Comparison of ENCODE assay signal across 14 cellular contexts in genomic region chr5:72383280-72384205, GRCh38.
DNase-seq lines count a peak whose midpoint lies in the region; ATAC-seq and TF ChIP-seq lines count a peak whose summit lies in the region.
"Had no signal": no experiment of that assay in that cellular context is flagged by ENCODE, and none has a peak within 500 bp of the region (broad histone marks: within the 10 kb centered on the region; RNA-seq: fewer than 3 reads in every experiment).

No MANE protein-coding gene starts in this region.

- H3K27ac ChIP-seq in RWPE2 (ENCODE audit: poor library complexity, severe bottlenecking) (no peak overlapping the region), testis (peak overlapping the region in 1 of 2 donors; percentile 54)
- H3K27ac ChIP-seq: body of pancreas, suprapubic skin had no signal

- intact Hi-C loops in testis (cut with DNase I; ENCODE audit: low total_unique reads) = no loop called here
- intact Hi-C loops in mucosa of descending colon (cut with DNase I, micrococcal nuclease) = no loop called here

- H3K27me3 ChIP-seq in RWPE2 (ENCODE audit: insufficient read depth, poor library complexity, severe bottlenecking) (no peaks in the 10 kb centered on the region), testis (no peaks in the 10 kb centered on the region)
- H3K27me3 ChIP-seq: body of pancreas, suprapubic skin had no signal

- peaks cover 59% of the 10 kb centered on the region for H3K4me1 ChIP-seq in RWPE2 (ENCODE audit: insufficient read depth, poor library complexity, severe bottlenecking)
- peaks cover 7% of the 10 kb centered on the region for H3K4me1 ChIP-seq in testis
- no peaks in the 10 kb centered on the region for H3K4me1 ChIP-seq in mucosa of descending colon (ENCODE audit: low read depth)
- H3K4me1 ChIP-seq: body of pancreas had no signal

- no peaks in the 10 kb centered on the region for H3K36me3 ChIP-seq in RWPE2 (ENCODE audit: low read depth)
- no peaks in the 10 kb centered on the region for H3K36me3 ChIP-seq in testis (ENCODE audit: low read depth, missing control alignments)
- H3K36me3 ChIP-seq in mucosa of descending colon (ENCODE audit: low read depth) = no peaks in the 10 kb centered on the region
- H3K36me3 ChIP-seq: suprapubic skin had no signal

- TF ChIP-seq CTCF in HFF-Myc (IDR thresholded peaks at IDR 0.05; ENCODE audit: low read depth, low read length, missing control alignments) (no peak), RWPE2 (IDR thresholded peaks at IDR 0.05; ENCODE audit: poor library complexity, severe bottlenecking) (no peak), fibroblast of the aortic adventitia (IDR thresholded peaks at IDR 0.05; ENCODE audit: insufficient read depth, low read length) (no peak), testis (IDR thresholded peaks at IDR 0.05) (no peak), mucosa of descending colon (IDR thresholded peaks at IDR 0.05) (no peak)

- peak; percentile 48; the same call in 2 of the 3 replicates for ATAC-seq in RWPE2 (ENCODE audit: low read depth)
- ATAC-seq in HG03432 (IDR thresholded peaks at IDR 0.05; ENCODE audit: unreplicated experiment) = no peak
- ATAC-seq in mucosa of descending colon = no peak
- ATAC-seq: activated T-cell treated with anti-CD3 and anti-CD28 coated beads, Interleukin-2, amount 50 U/mL, for 72 hours; body of pancreas; GM23338 had no signal

- 54 to 62% methylated on average over 9 of the region's 9 CpGs for WGBS in testis, 2 donors

- DNase-seq in HFF-Myc (ENCODE audit: extremely low read depth, low read depth) (peak; percentile 74), RWPE2 (ENCODE audit: low spot score) (no peak), fibroblast of the aortic adventitia (ENCODE audit: low read depth) (peak; percentile 59), testis (peak; percentile 44), OCI-M1 (lab: John Stamatoyannopoulos, UW) (no peak), mucosa of descending colon (no peak)
- DNase-seq: activated T-cell treated with anti-CD3 and anti-CD28 coated beads, Interleukin-2, amount 50 U/mL, for 72 hours; body of pancreas; COR-L47; KBM-7; NCI-H2029 treated with DMSO at 0.1 percent for 48 hours had no signal

- no peaks in the 10 kb centered on the region for H3K9me3 ChIP-seq in RWPE2 (ENCODE audit: severe bottlenecking)
- no peaks in the 10 kb centered on the region for H3K9me3 ChIP-seq in testis
- no peaks in the 10 kb centered on the region for H3K9me3 ChIP-seq in mucosa of descending colon
- H3K9me3 ChIP-seq: body of pancreas, suprapubic skin had no signal

- TF ChIP-seq POLR2A in testis (IDR thresholded peaks at IDR 0.05) = no peak

- H3K4me3 ChIP-seq in HFF-Myc (replicated peaks; ENCODE audit: low read depth, low read length) = no peak overlapping the region
- H3K4me3 ChIP-seq in RWPE2 (ENCODE audit: severe bottlenecking) = no peak overlapping the region
- no peak overlapping the region for H3K4me3 ChIP-seq in fibroblast of the aortic adventitia (ENCODE audit: low read depth, low read length)
- H3K4me3 ChIP-seq in testis = no peak overlapping the region
- no peak overlapping the region for H3K4me3 ChIP-seq in mucosa of descending colon
- H3K4me3 ChIP-seq: body of pancreas, GM23338, suprapubic skin had no signal

Comparison
In these comparisons a context has a peak if more than half of its experiments do, and no peak if none do; other contexts are left out.
1. DNase-seq: peak in HFF-Myc (single experiment), fibroblast of the aortic adventitia (single experiment) and testis (single experiment); none in RWPE2 (single experiment), OCI-M1 (single experiment) and mucosa of descending colon (0 of 3).